Comparison of ENCODE assay signal across 1 cellular context in the genomic region with DNA sequence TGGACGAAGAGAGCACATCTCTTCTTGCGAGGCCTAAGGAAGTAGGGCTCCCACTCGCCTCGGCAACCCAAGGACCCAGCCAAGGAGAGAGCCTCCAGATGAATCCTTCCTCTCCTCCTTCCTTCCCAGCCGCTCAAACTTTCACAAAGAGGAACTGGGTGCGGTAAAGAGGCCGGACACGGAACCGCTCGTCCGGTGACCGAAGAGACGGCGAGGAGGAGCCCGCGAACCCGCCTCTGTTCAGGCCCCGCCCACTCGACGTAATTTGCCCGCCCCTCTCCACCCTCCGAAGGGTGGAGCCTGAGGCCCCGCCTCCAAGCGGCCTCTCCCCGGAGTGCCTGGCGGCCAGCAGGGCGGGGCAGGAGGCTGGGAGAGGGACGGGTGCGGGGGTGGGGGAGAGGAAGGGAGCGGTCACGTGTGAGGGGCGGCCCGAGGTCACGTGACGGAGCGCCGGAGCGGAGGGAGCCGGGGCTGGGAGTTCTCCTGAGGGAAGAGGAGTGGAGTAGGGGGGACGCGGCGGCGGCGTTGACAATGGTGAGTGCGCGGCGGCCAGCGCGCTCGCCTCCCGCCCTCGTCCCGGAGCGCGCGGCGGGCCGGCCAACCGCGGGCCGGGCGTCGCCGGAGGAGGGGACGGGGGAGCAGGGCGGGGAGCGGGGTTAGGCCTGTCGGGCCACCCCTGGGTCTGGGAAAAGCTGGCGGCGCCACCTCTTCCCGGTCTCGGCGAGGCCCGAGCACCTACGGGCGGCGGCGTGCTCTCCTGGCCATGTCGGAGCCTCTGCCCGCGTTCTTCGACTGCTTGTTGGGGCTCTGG.
A peak's percentile ranks its signal among the peaks of the same experiment; 100 is the strongest.
TF ChIP-seq lines count a peak whose summit lies in the region.

A gene (plus strand): TSS at position 432 of the 811 bp plus-strand sequence. CDS start 100 bp downstream, at position 532.

TF ChIP-seq in HepG2, 621 proteins besides CTCF, POLR2A, EP300 and RAD21 (continued from another document and continues in another):
- TF ChIP-seq, protein P1, sequence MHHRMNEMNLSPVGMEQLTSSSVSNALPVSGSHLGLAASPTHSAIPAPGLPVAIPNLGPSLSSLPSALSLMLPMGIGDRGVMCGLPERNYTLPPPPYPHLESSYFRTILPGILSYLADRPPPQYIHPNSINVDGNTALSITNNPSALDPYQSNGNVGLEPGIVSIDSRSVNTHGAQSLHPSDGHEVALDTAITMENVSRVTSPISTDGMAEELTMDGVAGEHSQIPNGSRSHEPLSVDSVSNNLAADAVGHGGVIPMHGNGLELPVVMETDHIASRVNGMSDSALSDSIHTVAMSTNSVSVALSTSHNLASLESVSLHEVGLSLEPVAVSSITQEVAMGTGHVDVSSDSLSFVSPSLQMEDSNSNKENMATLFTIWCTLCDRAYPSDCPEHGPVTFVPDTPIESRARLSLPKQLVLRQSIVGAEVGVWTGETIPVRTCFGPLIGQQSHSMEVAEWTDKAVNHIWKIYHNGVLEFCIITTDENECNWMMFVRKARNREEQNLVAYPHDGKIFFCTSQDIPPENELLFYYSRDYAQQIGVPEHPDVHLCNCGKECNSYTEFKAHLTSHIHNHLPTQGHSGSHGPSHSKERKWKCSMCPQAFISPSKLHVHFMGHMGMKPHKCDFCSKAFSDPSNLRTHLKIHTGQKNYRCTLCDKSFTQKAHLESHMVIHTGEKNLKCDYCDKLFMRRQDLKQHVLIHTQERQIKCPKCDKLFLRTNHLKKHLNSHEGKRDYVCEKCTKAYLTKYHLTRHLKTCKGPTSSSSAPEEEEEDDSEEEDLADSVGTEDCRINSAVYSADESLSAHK (CRISPR knock-in tag; IDR thresholded peaks at IDR 0.05; ENCODE audit: borderline replicate concordance) = no peak
- no peak for TF ChIP-seq HOXD1 (CRISPR knock-in tag; IDR thresholded peaks at IDR 0.05)
- TF ChIP-seq KAT2B (IDR thresholded peaks at IDR 0.05; ENCODE audit: borderline replicate concordance, low read depth, low read length) = no peak
- no peak; the same call in none of the 2 replicates for TF ChIP-seq SPEN (CRISPR knock-in tag; IDR thresholded peaks at IDR 0.05; ENCODE audit: low read depth)
- TF ChIP-seq SP2 (CRISPR knock-in tag; IDR thresholded peaks at IDR 0.05) = no peak
- TF ChIP-seq NFE2 (CRISPR knock-in tag; IDR thresholded peaks at IDR 0.05) = no peak
- no peak for TF ChIP-seq ZNF790 (CRISPR knock-in tag; IDR thresholded peaks at IDR 0.05; ENCODE audit: borderline replicate concordance)
- no peak for TF ChIP-seq ZNF282 (IDR thresholded peaks at IDR 0.05; ENCODE audit: partially characterized antibody)
- TF ChIP-seq ZNF383 (CRISPR knock-in tag; IDR thresholded peaks at IDR 0.05; ENCODE audit: borderline replicate concordance) = 0 out of 2 replicates have a peak, but pooled peaks have one; percentile 22
- no peak for TF ChIP-seq PHB2 (IDR thresholded peaks at IDR 0.05; ENCODE audit: partially characterized antibody)
- peak; percentile 99 for TF ChIP-seq BHLHE40 (IDR thresholded peaks at IDR 0.05; ENCODE audit: low read length)
- no peak for TF ChIP-seq NONO (IDR thresholded peaks at IDR 0.05)
- TF ChIP-seq NONO (CRISPR knock-in tag; conservative IDR thresholded peaks at IDR 0.05) = no peak
- no peak for TF ChIP-seq ZNF570 (CRISPR knock-in tag; IDR thresholded peaks at IDR 0.05; ENCODE audit: borderline replicate concordance)
- peak; percentile 43; the same call in 1 of the 2 replicates for TF ChIP-seq ZNF891 (CRISPR knock-in tag; IDR thresholded peaks at IDR 0.05)
- no peak for TF ChIP-seq SMC3 (IDR thresholded peaks at IDR 0.05; ENCODE audit: low read length)
- TF ChIP-seq, protein P2, sequence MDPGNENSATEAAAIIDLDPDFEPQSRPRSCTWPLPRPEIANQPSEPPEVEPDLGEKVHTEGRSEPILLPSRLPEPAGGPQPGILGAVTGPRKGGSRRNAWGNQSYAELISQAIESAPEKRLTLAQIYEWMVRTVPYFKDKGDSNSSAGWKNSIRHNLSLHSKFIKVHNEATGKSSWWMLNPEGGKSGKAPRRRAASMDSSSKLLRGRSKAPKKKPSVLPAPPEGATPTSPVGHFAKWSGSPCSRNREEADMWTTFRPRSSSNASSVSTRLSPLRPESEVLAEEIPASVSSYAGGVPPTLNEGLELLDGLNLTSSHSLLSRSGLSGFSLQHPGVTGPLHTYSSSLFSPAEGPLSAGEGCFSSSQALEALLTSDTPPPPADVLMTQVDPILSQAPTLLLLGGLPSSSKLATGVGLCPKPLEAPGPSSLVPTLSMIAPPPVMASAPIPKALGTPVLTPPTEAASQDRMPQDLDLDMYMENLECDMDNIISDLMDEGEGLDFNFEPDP (CRISPR knock-in tag; conservative IDR thresholded peaks at IDR 0.05) = no peak
- TF ChIP-seq JUN (CRISPR knock-in tag; IDR thresholded peaks at IDR 0.05) = peak; percentile 33; the same call in 1 of the 2 replicates
- TF ChIP-seq ZZZ3 (CRISPR knock-in tag; IDR thresholded peaks at IDR 0.05; ENCODE audit: borderline replicate concordance) = no peak
- no peak for TF ChIP-seq ADNP (CRISPR knock-in tag; IDR thresholded peaks at IDR 0.05)
- no peak for TF ChIP-seq HDAC6 (IDR thresholded peaks at IDR 0.05; ENCODE audit: low read depth, low read length)
- TF ChIP-seq, protein P3, sequence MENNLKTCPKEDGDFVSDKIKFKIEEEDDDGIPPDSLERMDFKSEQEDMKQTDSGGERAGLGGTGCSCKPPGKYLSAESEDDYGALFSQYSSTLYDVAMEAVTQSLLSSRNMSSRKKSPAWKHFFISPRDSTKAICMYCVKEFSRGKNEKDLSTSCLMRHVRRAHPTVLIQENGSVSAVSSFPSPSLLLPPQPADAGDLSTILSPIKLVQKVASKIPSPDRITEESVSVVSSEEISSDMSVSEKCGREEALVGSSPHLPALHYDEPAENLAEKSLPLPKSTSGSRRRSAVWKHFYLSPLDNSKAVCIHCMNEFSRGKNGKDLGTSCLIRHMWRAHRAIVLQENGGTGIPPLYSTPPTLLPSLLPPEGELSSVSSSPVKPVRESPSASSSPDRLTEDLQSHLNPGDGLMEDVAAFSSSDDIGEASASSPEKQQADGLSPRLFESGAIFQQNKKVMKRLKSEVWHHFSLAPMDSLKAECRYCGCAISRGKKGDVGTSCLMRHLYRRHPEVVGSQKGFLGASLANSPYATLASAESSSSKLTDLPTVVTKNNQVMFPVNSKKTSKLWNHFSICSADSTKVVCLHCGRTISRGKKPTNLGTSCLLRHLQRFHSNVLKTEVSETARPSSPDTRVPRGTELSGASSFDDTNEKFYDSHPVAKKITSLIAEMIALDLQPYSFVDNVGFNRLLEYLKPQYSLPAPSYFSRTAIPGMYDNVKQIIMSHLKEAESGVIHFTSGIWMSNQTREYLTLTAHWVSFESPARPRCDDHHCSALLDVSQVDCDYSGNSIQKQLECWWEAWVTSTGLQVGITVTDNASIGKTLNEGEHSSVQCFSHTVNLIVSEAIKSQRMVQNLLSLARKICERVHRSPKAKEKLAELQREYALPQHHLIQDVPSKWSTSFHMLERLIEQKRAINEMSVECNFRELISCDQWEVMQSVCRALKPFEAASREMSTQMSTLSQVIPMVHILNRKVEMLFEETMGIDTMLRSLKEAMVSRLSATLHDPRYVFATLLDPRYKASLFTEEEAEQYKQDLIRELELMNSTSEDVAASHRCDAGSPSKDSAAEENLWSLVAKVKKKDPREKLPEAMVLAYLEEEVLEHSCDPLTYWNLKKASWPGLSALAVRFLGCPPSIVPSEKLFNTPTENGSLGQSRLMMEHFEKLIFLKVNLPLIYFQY (CRISPR knock-in tag; IDR thresholded peaks at IDR 0.05; ENCODE audit: borderline replicate concordance) = no peak
- TF ChIP-seq, protein P4, sequence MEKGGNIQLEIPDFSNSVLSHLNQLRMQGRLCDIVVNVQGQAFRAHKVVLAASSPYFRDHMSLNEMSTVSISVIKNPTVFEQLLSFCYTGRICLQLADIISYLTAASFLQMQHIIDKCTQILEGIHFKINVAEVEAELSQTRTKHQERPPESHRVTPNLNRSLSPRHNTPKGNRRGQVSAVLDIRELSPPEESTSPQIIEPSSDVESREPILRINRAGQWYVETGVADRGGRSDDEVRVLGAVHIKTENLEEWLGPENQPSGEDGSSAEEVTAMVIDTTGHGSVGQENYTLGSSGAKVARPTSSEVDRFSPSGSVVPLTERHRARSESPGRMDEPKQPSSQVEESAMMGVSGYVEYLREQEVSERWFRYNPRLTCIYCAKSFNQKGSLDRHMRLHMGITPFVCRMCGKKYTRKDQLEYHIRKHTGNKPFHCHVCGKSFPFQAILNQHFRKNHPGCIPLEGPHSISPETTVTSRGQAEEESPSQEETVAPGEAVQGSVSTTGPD (CRISPR knock-in tag; IDR thresholded peaks at IDR 0.05) = no peak
- no peak for TF ChIP-seq MBNL3 (CRISPR knock-in tag; conservative IDR thresholded peaks at IDR 0.05)
- TF ChIP-seq ZNF30 (CRISPR knock-in tag; IDR thresholded peaks at IDR 0.05) = no peak
- TF ChIP-seq ZKSCAN1 (IDR thresholded peaks at IDR 0.05; ENCODE audit: low read length) = no peak
- TF ChIP-seq MTF2 (CRISPR knock-in tag; IDR thresholded peaks at IDR 0.05; ENCODE audit: borderline replicate concordance) = no peak
- TF ChIP-seq, protein P5, sequence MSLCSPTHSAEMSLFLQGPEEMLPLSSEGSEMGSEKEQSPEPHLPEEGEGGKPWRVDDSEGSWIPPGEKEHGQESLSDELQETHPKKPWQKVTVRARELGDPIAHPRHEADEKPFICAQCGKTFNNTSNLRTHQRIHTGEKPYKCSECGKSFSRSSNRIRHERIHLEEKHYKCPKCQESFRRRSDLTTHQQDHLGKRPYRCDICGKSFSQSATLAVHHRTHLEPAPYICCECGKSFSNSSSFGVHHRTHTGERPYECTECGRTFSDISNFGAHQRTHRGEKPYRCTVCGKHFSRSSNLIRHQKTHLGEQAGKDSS (CRISPR knock-in tag; IDR thresholded peaks at IDR 0.05; ENCODE audit: borderline replicate concordance, low read depth) = no peak; the same call in 1 of the 2 replicates
- TF ChIP-seq NR2F1 (CRISPR knock-in tag; IDR thresholded peaks at IDR 0.05) = no peak
- TF ChIP-seq, protein P6, sequence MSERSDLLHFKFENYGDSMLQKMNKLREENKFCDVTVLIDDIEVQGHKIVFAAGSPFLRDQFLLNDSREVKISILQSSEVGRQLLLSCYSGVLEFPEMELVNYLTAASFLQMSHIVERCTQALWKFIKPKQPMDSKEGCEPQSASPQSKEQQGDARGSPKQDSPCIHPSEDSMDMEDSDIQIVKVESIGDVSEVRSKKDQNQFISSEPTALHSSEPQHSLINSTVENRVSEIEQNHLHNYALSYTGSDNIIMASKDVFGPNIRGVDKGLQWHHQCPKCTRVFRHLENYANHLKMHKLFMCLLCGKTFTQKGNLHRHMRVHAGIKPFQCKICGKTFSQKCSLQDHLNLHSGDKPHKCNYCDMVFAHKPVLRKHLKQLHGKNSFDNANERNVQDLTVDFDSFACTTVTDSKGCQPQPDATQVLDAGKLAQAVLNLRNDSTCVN (CRISPR knock-in tag; IDR thresholded peaks at IDR 0.05; ENCODE audit: borderline replicate concordance) = no peak
- no peak for TF ChIP-seq ZNF253 (CRISPR knock-in tag; IDR thresholded peaks at IDR 0.05; ENCODE audit: borderline replicate concordance)
- TF ChIP-seq JUNB (CRISPR knock-in tag; IDR thresholded peaks at IDR 0.05; ENCODE audit: borderline replicate concordance) = no peak
- no peak for TF ChIP-seq ZNF180 (CRISPR knock-in tag; IDR thresholded peaks at IDR 0.05; ENCODE audit: borderline replicate concordance, low read depth)
- TF ChIP-seq, protein P7, sequence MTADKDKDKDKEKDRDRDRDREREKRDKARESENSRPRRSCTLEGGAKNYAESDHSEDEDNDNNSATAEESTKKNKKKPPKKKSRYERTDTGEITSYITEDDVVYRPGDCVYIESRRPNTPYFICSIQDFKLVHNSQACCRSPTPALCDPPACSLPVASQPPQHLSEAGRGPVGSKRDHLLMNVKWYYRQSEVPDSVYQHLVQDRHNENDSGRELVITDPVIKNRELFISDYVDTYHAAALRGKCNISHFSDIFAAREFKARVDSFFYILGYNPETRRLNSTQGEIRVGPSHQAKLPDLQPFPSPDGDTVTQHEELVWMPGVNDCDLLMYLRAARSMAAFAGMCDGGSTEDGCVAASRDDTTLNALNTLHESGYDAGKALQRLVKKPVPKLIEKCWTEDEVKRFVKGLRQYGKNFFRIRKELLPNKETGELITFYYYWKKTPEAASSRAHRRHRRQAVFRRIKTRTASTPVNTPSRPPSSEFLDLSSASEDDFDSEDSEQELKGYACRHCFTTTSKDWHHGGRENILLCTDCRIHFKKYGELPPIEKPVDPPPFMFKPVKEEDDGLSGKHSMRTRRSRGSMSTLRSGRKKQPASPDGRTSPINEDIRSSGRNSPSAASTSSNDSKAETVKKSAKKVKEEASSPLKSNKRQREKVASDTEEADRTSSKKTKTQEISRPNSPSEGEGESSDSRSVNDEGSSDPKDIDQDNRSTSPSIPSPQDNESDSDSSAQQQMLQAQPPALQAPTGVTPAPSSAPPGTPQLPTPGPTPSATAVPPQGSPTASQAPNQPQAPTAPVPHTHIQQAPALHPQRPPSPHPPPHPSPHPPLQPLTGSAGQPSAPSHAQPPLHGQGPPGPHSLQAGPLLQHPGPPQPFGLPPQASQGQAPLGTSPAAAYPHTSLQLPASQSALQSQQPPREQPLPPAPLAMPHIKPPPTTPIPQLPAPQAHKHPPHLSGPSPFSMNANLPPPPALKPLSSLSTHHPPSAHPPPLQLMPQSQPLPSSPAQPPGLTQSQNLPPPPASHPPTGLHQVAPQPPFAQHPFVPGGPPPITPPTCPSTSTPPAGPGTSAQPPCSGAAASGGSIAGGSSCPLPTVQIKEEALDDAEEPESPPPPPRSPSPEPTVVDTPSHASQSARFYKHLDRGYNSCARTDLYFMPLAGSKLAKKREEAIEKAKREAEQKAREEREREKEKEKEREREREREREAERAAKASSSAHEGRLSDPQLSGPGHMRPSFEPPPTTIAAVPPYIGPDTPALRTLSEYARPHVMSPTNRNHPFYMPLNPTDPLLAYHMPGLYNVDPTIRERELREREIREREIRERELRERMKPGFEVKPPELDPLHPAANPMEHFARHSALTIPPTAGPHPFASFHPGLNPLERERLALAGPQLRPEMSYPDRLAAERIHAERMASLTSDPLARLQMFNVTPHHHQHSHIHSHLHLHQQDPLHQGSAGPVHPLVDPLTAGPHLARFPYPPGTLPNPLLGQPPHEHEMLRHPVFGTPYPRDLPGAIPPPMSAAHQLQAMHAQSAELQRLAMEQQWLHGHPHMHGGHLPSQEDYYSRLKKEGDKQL (CRISPR knock-in tag; IDR thresholded peaks at IDR 0.05; ENCODE audit: low read depth) = no peak
- no peak for TF ChIP-seq ATAD3A (CRISPR knock-in tag; IDR thresholded peaks at IDR 0.05)
- TF ChIP-seq, protein P8, sequence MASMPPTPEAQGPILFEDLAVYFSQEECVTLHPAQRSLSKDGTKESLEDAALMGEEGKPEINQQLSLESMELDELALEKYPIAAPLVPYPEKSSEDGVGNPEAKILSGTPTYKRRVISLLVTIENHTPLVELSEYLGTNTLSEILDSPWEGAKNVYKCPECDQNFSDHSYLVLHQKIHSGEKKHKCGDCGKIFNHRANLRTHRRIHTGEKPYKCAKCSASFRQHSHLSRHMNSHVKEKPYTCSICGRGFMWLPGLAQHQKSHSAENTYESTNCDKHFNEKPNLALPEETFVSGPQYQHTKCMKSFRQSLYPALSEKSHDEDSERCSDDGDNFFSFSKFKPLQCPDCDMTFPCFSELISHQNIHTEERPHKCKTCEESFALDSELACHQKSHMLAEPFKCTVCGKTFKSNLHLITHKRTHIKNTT (CRISPR knock-in tag; IDR thresholded peaks at IDR 0.05) = no peak
- no peak for TF ChIP-seq ZSCAN30 (CRISPR knock-in tag; IDR thresholded peaks at IDR 0.05)
- no peak for TF ChIP-seq SIX4 (CRISPR knock-in tag; IDR thresholded peaks at IDR 0.05)
- no peak for TF ChIP-seq RELA (CRISPR knock-in tag; IDR thresholded peaks at IDR 0.05)
- TF ChIP-seq GATAD1 (CRISPR knock-in tag; IDR thresholded peaks at IDR 0.05) = peak; percentile 85
- no peak for TF ChIP-seq PRMT3 (CRISPR knock-in tag; IDR thresholded peaks at IDR 0.05; ENCODE audit: borderline replicate concordance, low read depth)
